In genomic region chr7:133217805-133218204, GRCh38 we compare ENCODE assay signal across 8 cellular contexts.
"Had no signal": no experiment of that assay in that cellular context is flagged by ENCODE, and none has a peak within 500 bp of the region (broad histone marks: within the 10 kb centered on the region; RNA-seq: fewer than 3 reads in every experiment).

No MANE protein-coding gene starts in this region.

- H3K4me1 ChIP-seq: HAP-1 had no signal

- H3K4me3 ChIP-seq: GM23248, HAP-1, K562 had no signal

- H3K9ac ChIP-seq: GM23248 had no signal

- H3K9me3 ChIP-seq: HAP-1 had no signal

- DNase-seq: GM23248, H7, HFFc6, IMR-90, KG1 had no signal

- H3K27ac ChIP-seq: GM23248 had no signal

- H3K36me3 ChIP-seq: HAP-1 had no signal

- H3K4me3 Mint-ChIP-seq: HFFc6 had no signal

- H2AFZ ChIP-seq: GM23248 had no signal

- H3K27ac Mint-ChIP-seq: HFFc6 had no signal

- ATAC-seq: HCT116, K562 had no signal
